ENCODE assay signal across 9 cellular contexts in the genomic region with DNA sequence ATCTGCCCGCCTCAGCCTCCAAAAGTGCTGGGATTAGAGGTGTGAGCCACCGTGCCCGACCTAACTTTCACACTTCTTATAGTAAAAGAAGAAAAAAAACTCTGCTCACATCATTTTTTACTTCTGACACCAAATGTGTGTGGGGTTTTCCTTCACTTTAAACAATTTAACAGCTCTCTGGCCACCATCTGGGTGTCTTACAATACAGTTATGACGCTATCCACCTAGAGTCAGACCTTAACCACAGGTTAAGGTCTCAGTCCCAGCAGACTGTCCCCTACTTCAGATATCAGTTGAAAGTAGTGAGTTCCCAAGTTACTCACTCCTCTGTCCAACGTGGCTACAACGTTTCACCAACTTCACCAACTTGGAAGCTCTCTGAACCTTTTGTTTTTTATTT.
"Had no signal": no experiment of that assay in that cellular context is flagged by ENCODE, and none has a peak within 500 bp of the region (broad histone marks: within the 10 kb centered on the region; RNA-seq: fewer than 3 reads in every experiment).

No MANE protein-coding gene starts in this region.

- H2AFZ ChIP-seq: GM23248 had no signal

- ATAC-seq: HCT116, HepG2 had no signal

- H3K27ac ChIP-seq: GM23248, HL-60 had no signal

- DNase-seq: GM23248, GOT3, H7, HFFc6 had no signal

- H3K4me3 ChIP-seq: GM23248, HAP-1 had no signal

- H3K4me1 ChIP-seq: HAP-1 had no signal

- H3K27me3 Mint-ChIP-seq: IgD-negative memory B cell had no signal

- H3K9me3 Mint-ChIP-seq: HFFc6, IgD-negative memory B cell had no signal

- H3K36me3 ChIP-seq: HAP-1 had no signal

- H3K36me3 Mint-ChIP-seq: IgD-negative memory B cell had no signal

- FAIRE-seq: HepG2 had no signal

- H3K27ac Mint-ChIP-seq: HFFc6, IgD-negative memory B cell had no signal

- H3K9me3 ChIP-seq: HAP-1 had no signal

- H3K4me3 Mint-ChIP-seq: HFFc6, IgD-negative memory B cell had no signal

- H3K9ac ChIP-seq: GM23248 had no signal
